8 cellular contexts compared by ENCODE assay signal in the genomic region with DNA sequence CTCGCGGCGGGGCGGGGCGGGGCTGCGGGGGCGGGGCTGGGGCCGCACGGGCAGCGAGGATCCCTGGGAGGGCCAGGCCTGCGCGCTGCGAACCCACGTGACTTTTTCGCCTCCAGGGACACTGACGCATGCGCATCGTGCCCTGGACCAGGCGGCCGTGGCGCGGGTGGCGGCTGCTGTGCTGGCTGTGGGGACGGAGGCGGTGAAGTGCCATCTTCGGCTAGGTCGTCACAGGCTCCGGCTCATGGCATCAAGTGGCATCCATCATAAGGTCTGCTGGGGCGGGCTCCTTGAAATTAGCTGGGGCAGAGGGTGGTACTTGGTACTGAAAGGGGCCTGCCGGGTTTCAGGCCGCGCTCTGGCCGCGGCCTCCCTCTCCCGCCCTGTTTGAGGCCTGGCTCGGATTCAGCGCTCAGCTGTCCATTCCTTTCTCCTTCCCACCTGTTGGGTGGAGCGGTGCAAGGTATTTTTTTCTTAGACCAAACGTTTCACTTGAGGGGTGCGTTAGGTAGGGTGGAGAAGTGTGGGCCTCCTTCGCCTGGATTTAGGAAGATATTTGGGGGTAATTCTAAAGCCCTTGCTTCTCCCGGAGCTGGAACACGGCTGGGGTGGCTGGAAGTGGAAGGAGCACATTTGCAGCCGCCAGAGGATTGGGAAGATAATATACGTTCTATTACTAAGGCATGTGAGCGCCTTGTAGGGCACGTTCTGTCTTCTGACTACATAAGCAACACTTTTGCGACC. TPM values are rescaled to one million over a fixed set of nuclear protein-coding genes. Genes with fewer than 3 reads are reported as not detected.
A peak's percentile ranks its signal among the peaks of the same experiment; 100 is the strongest.
DNase-seq lines count a peak whose midpoint lies in the region; ATAC-seq lines count a peak whose summit lies in the region.

A gene with protein sequence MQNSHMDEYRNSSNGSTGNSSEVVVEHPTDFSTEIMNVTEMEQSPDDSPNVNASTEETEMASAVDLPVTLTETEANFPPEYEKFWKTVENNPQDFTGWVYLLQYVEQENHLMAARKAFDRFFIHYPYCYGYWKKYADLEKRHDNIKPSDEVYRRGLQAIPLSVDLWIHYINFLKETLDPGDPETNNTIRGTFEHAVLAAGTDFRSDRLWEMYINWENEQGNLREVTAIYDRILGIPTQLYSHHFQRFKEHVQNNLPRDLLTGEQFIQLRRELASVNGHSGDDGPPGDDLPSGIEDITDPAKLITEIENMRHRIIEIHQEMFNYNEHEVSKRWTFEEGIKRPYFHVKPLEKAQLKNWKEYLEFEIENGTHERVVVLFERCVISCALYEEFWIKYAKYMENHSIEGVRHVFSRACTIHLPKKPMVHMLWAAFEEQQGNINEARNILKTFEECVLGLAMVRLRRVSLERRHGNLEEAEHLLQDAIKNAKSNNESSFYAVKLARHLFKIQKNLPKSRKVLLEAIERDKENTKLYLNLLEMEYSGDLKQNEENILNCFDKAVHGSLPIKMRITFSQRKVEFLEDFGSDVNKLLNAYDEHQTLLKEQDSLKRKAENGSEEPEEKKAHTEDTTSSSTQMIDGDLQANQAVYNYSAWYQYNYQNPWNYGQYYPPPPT (plus strand): TSS at position 138 of the 744 bp plus-strand sequence. CDS start 11,124 bp downstream, outside the sequence.

- no peaks in the 10 kb centered on the region for H3K79me1 ChIP-seq in mesendoderm (ENCODE audit: low read length)

- peak within 1 kb of the TSS; percentile 45 for H3K4ac ChIP-seq in mesendoderm (ENCODE audit: low read depth, low read length)

- H4K5ac ChIP-seq in mesendoderm (ENCODE audit: low read length), result no peak within 1 kb of the TSS

- no peaks in the 10 kb centered on the region for H3K27me3 ChIP-seq in endocrine pancreas (ENCODE audit: control insufficient read depth, insufficient read depth, low read length)
- H3K27me3 ChIP-seq in mesendoderm (ENCODE audit: insufficient read depth, low read length, poor library complexity), result no peaks in the 10 kb centered on the region

- peak within 1 kb of the TSS; percentile 79 for H3K9ac ChIP-seq in endocrine pancreas (ENCODE audit: control insufficient read depth, insufficient read depth, low read length)
- H3K9ac ChIP-seq in mesendoderm (ENCODE audit: low read length), result peak within 1 kb of the TSS; percentile 76

- no CpG with 5 or more reads among the region's 48 CpGs for WGBS in mesendoderm (ENCODE audit: extremely low coverage, insufficient coverage, low lambda C conversion rate)

- in situ Hi-C loops in Caki2 (cut with HindIII; ENCODE audit: low pct_unique_long_range_greater_than_20kb, low sequenced_read_pairs), result no loop called here

- peak; percentile 85 for DNase-seq in Caki2 (ENCODE audit: low read depth)
- DNase-seq in HUDEP-2 (lab: John Stamatoyannopoulos, UW; ENCODE audit: unreplicated experiment in 76 of 76), result peak; percentile 7 to 94 (median 88)
- peak; percentile 84 for DNase-seq in NOMO-1 treated with dmso at 0.1 percent for 144 hours (lab: John Stamatoyannopoulos, UW; ENCODE audit: unreplicated experiment)
- DNase-seq in activated CD8-positive, alpha-beta memory T cell treated with anti-CD3 and anti-CD28 coated beads, Interleukin-2, amount 50 U/mL, for 1 hour (ENCODE audit: extremely low read depth), result peak; percentile 82
- peak; percentile 96 for DNase-seq in mesendoderm
- peak; percentile 95 for DNase-seq in stimulated activated CD8-positive, alpha-beta memory T cell treated with anti-CD3 and anti-CD28 coated beads, Interleukin-12 subunit alpha, Interleukin-12 subunit beta, amount 100 ng/mL, for 4 hours (ENCODE audit: low read depth)

- no peak within 1 kb of the TSS for H3K23ac ChIP-seq in mesendoderm (ENCODE audit: low read length)

- peak within 1 kb of the TSS; percentile 17 for H2BK5ac ChIP-seq in mesendoderm (ENCODE audit: low read length)

- peak within 1 kb of the TSS; percentile 49 for H3K4me2 ChIP-seq in mesendoderm (ENCODE audit: low read length)

- H2BK120ac ChIP-seq in mesendoderm (ENCODE audit: low read depth, low read length), result peak within 1 kb of the TSS; percentile 61

- H3K27ac ChIP-seq in mesendoderm (ENCODE audit: low read depth, low read length), result peak within 1 kb of the TSS; percentile 40

- no peaks in the 10 kb centered on the region for H3K36me3 ChIP-seq in endocrine pancreas (ENCODE audit: control insufficient read depth, insufficient read depth, low read length)
- no peaks in the 10 kb centered on the region for H3K36me3 ChIP-seq in mesendoderm (ENCODE audit: control insufficient read depth, insufficient read depth, low read length)

- peak within 1 kb of the TSS; percentile 16 for H4K8ac ChIP-seq in mesendoderm (ENCODE audit: low read depth, low read length)

- H3K9me3 ChIP-seq in endocrine pancreas (ENCODE audit: control insufficient read depth, low read length), result no peaks in the 10 kb centered on the region

- H2BK15ac ChIP-seq in mesendoderm (replicated peaks; ENCODE audit: low read depth), result no peak within 1 kb of the TSS

- H3K79me2 ChIP-seq in mesendoderm (ENCODE audit: control insufficient read depth, insufficient read depth, low read length), result peaks cover 46% of the 10 kb centered on the region

- H3K18ac ChIP-seq in mesendoderm (ENCODE audit: low read length), result peak within 1 kb of the TSS; percentile 35

- ATAC-seq in GM21390 (IDR thresholded peaks at IDR 0.05; ENCODE audit: unreplicated experiment), result peak; percentile 89

- no peak within 1 kb of the TSS for H2AK5ac ChIP-seq in mesendoderm (ENCODE audit: low read length)

- peak within 1 kb of the TSS; percentile 89 for H3K4me3 ChIP-seq in endocrine pancreas (ENCODE audit: control insufficient read depth, insufficient read depth, low read length)
- peak within 1 kb of the TSS; percentile 90 for H3K4me3 ChIP-seq in mesendoderm (ENCODE audit: low read length)

- peaks cover 22% of the 10 kb centered on the region for H3K4me1 ChIP-seq in endocrine pancreas (ENCODE audit: control insufficient read depth, insufficient read depth, low read length)
- H3K4me1 ChIP-seq in mesendoderm (ENCODE audit: control insufficient read depth, low read depth, low read length), result no peaks in the 10 kb centered on the region

- peak within 1 kb of the TSS; percentile 82 for H3K56ac ChIP-seq in mesendoderm (ENCODE audit: low read length)

RNA-seq across cellular contexts. Expression of the gene that starts here (rescaled TPM):
- 12.0 and 22.8 TPM in 2 replicates for total RNA-seq in Caki2 (2014; rRNA removed; shearing (Covaris generic); ENCODE audit: low replicate concordance)
- polyA plus RNA-seq in mesendoderm (2013, experiment 1 of 2), result 17.7 TPM
- polyA plus RNA-seq in mesendoderm (2013, experiment 2 of 2), result 17.3 TPM

Comparison
In these comparisons a context has a peak if more than half of its experiments do, and no peak if none do; other contexts are left out.
1. Peak in every context shown above with its lines: DNase-seq, ATAC-seq, H3K4me3 ChIP-seq and H3K27ac ChIP-seq.